Comparison of ENCODE assay signal across 17 cellular contexts in genomic region chr16:13630292-13630850, GRCh38.
"Had no signal": no experiment of that assay in that cellular context is flagged by ENCODE, and none has a peak within 500 bp of the region (broad histone marks: within the 10 kb centered on the region; RNA-seq: fewer than 3 reads in every experiment).

No MANE protein-coding gene starts in this region.

- H3K27me3 ChIP-seq: dorsolateral prefrontal cortex, gastrocnemius medialis, neutrophil, sigmoid colon had no signal

- H3K36me3 ChIP-seq: gastrocnemius medialis, heart right ventricle, neutrophil, sigmoid colon had no signal

- H3K27ac ChIP-seq: gastrocnemius medialis, heart right ventricle, neutrophil, psoas muscle, sigmoid colon, skin epidermis had no signal

- DNase-seq: cortex of kidney; dorsolateral prefrontal cortex; effector CD8-positive, alpha-beta T cell; gastrocnemius medialis; heart right ventricle; left ventricle myocardium superior; mucosa of descending colon; naive thymus-derived CD8-positive, alpha-beta T cell; psoas muscle; sigmoid colon; stimulated activated CD4-positive, alpha-beta T cell treated with anti-CD3 and anti-CD28 coated beads, Interleukin-2, amount 100 ng/mL, for 24 hours; stimulated activated CD4-positive, alpha-beta T cell treated with anti-CD3 and anti-CD28 coated beads, Interleukin-4, amount 100 ng/mL, for 4 hours; stimulated activated naive B cell treated with anti-CD40 and anti-IgM and Interleukin-4, amounts not matched to agents 10 μg/mL and 1 μg/mL and 100 μg/mL, for 72 hours; stimulated activated naive CD8-positive, alpha-beta T cell treated with anti-CD3 and anti-CD28 coated beads, Interleukin-15, amount 100 ng/mL, for 72 hours; trophoblast cell had no signal

- H3K9me3 ChIP-seq: gastrocnemius medialis, heart right ventricle, neutrophil, psoas muscle, sigmoid colon had no signal

- H3K4me3 ChIP-seq: dorsolateral prefrontal cortex, gastrocnemius medialis, heart right ventricle, mucosa of descending colon, psoas muscle, sigmoid colon, skin epidermis had no signal

- H3K4me1 ChIP-seq: gastrocnemius medialis, heart right ventricle, psoas muscle, sigmoid colon had no signal
